21 cellular contexts compared by ENCODE assay signal in the genomic region with DNA sequence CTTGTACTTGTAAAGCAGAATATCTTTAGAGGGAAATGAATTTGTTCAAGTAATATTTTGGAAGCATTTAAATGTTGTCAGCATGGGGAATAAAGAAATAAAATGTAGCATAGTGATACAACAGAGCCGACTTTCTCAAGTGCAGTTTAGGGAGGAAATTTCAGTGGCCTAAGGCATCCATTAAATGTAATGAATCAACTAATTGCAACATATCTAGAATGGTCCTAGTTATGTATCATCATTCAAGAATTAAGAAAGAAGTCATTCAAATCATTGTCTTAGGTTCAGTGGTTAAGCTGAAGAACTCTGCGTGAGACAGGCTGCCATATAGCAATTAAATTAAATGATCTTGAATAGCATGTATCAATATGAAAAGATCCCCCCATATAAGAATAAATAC.
"Had no signal": no experiment of that assay in that cellular context is flagged by ENCODE, and none has a peak within 500 bp of the region (broad histone marks: within the 10 kb centered on the region; RNA-seq: fewer than 3 reads in every experiment).

No MANE protein-coding gene starts in this region.

- H3K4me3 ChIP-seq: left ventricle myocardium inferior, lower lobe of right lung, prostate gland, right lobe of liver, spleen, testis, tibial nerve, upper lobe of right lung, vagina had no signal

- H3K27ac ChIP-seq: left ventricle myocardium inferior, lower lobe of right lung, parathyroid adenoma, prostate gland, right lobe of liver, spleen, testis, tibial nerve, upper lobe of right lung, vagina had no signal

- H3K9me3 ChIP-seq: lower lobe of right lung, prostate gland, right lobe of liver, testis, tibial nerve, upper lobe of right lung, vagina had no signal

- H3K9ac ChIP-seq: parathyroid adenoma had no signal

- H3K79me2 ChIP-seq: parathyroid adenoma had no signal

- DNase-seq: effector memory CD8-positive, alpha-beta T cell; erythroblast; kidney; left cardiac atrium; left ventricle myocardium inferior; lower lobe of right lung; mesendoderm; naive thymus-derived CD4-positive, alpha-beta T cell; nephron progenitor cell; retina; right lobe of liver; spleen; stimulated activated CD4-positive, alpha-beta T cell treated with anti-CD3 and anti-CD28 coated beads, Interleukin-15, amount 100 ng/mL, for 24 hours; stimulated activated CD4-positive, alpha-beta T cell treated with anti-CD3 and anti-CD28 coated beads, Interleukin-1b, Interleukin-23, amount 100 ng/mL, for 48 hours; stimulated activated CD4-positive, alpha-beta T cell treated with anti-CD3 and anti-CD28 coated beads, Interleukin-4, amount 100 ng/mL, for 24 hours; testis; upper lobe of right lung had no signal

- H2AFZ ChIP-seq: parathyroid adenoma had no signal

- H3K36me3 ChIP-seq: left ventricle myocardium inferior, lower lobe of right lung, prostate gland, right lobe of liver, spleen, tibial nerve, upper lobe of right lung, vagina had no signal

- H3K27me3 ChIP-seq: right lobe of liver, spleen, testis, tibial nerve, upper lobe of right lung, vagina had no signal

- H3K4me1 ChIP-seq: left ventricle myocardium inferior, lower lobe of right lung, parathyroid adenoma, prostate gland, right lobe of liver, spleen, testis, tibial nerve, upper lobe of right lung, vagina had no signal
